1 cellular context compared by ENCODE assay signal in the genomic region with DNA sequence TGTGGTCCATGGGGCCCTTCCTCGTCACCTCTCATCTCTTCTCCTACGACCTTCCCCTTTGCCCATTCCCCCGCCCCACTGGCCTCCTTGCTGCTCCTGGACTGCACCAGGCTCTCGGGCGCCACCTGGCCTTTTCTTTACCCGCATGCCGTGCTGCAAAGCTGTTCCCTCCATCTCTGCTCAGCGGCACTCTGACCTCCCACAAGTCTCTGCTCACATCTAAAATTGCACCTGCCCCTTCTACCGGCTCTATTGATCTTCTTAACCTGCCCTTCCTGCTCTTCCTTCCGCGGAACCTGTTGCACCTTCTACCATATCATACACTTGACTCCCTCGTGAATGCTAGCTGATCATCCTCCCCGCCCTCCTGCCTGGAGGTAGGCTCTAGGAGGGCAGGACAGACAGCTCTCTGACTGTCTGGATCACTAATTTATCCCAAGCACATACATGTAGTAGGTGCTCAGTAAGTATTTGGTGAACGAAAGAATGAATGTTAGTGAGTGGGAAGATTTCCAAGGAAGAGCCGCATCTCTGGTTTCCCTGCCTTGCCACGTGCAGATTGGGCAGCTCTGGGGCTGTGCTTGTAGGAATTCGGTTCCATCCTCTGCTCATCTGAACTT.
A peak's percentile ranks its signal among the peaks of the same experiment; 100 is the strongest.
TF ChIP-seq lines count a peak whose summit lies in the region.

No MANE protein-coding gene starts in this region.

TF ChIP-seq in HepG2, 621 proteins besides CTCF, POLR2A, EP300 and RAD21 (continued from another document):
- TF ChIP-seq, protein P1, sequence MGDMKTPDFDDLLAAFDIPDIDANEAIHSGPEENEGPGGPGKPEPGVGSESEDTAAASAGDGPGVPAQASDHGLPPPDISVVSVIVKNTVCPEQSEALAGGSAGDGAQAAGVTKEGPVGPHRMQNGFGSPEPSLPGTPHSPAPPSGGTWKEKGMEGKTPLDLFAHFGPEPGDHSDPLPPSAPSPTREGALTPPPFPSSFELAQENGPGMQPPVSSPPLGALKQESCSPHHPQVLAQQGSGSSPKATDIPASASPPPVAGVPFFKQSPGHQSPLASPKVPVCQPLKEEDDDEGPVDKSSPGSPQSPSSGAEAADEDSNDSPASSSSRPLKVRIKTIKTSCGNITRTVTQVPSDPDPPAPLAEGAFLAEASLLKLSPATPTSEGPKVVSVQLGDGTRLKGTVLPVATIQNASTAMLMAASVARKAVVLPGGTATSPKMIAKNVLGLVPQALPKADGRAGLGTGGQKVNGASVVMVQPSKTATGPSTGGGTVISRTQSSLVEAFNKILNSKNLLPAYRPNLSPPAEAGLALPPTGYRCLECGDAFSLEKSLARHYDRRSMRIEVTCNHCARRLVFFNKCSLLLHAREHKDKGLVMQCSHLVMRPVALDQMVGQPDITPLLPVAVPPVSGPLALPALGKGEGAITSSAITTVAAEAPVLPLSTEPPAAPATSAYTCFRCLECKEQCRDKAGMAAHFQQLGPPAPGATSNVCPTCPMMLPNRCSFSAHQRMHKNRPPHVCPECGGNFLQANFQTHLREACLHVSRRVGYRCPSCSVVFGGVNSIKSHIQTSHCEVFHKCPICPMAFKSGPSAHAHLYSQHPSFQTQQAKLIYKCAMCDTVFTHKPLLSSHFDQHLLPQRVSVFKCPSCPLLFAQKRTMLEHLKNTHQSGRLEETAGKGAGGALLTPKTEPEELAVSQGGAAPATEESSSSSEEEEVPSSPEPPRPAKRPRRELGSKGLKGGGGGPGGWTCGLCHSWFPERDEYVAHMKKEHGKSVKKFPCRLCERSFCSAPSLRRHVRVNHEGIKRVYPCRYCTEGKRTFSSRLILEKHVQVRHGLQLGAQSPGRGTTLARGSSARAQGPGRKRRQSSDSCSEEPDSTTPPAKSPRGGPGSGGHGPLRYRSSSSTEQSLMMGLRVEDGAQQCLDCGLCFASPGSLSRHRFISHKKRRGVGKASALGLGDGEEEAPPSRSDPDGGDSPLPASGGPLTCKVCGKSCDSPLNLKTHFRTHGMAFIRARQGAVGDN (CRISPR knock-in tag; IDR thresholded peaks at IDR 0.05), result peak; percentile 26; the same call in 1 of the 2 replicates
- TF ChIP-seq ZNF350 (CRISPR knock-in tag; IDR thresholded peaks at IDR 0.05; ENCODE audit: borderline replicate concordance, low read depth), result no peak
- no peak for TF ChIP-seq HOXA3 (CRISPR knock-in tag; IDR thresholded peaks at IDR 0.05)
- peak; percentile 27 for TF ChIP-seq STAG1 (CRISPR knock-in tag; IDR thresholded peaks at IDR 0.05)
- TF ChIP-seq IKZF1 (IDR thresholded peaks at IDR 0.05), result no peak
- no peak for TF ChIP-seq NAIF1 (CRISPR knock-in tag; IDR thresholded peaks at IDR 0.05; ENCODE audit: borderline replicate concordance)
- no peak for TF ChIP-seq ZMYM4 (CRISPR knock-in tag; IDR thresholded peaks at IDR 0.05)
- no peak for TF ChIP-seq FOXA1 (IDR thresholded peaks at IDR 0.05)
- no peak for TF ChIP-seq FOXA1 (CRISPR knock-in tag; IDR thresholded peaks at IDR 0.05)
- no peak for TF ChIP-seq ZNF891 (CRISPR knock-in tag; IDR thresholded peaks at IDR 0.05)
- no peak for TF ChIP-seq ADNP (CRISPR knock-in tag; IDR thresholded peaks at IDR 0.05)
- TF ChIP-seq, protein P2, sequence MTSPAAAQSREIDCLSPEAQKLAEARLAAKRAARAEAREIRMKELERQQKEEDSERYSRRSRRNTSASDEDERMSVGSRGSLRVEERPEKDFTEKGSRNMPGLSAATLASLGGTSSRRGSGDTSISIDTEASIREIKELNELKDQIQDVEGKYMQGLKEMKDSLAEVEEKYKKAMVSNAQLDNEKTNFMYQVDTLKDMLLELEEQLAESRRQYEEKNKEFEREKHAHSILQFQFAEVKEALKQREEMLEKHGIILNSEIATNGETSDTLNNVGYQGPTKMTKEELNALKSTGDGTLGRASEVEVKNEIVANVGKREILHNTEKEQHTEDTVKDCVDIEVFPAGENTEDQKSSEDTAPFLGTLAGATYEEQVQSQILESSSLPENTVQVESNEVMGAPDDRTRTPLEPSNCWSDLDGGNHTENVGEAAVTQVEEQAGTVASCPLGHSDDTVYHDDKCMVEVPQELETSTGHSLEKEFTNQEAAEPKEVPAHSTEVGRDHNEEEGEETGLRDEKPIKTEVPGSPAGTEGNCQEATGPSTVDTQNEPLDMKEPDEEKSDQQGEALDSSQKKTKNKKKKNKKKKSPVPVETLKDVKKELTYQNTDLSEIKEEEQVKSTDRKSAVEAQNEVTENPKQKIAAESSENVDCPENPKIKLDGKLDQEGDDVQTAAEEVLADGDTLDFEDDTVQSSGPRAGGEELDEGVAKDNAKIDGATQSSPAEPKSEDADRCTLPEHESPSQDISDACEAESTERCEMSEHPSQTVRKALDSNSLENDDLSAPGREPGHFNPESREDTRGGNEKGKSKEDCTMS (CRISPR knock-in tag; conservative IDR thresholded peaks at IDR 0.05), result no peak
